In the genomic region with DNA sequence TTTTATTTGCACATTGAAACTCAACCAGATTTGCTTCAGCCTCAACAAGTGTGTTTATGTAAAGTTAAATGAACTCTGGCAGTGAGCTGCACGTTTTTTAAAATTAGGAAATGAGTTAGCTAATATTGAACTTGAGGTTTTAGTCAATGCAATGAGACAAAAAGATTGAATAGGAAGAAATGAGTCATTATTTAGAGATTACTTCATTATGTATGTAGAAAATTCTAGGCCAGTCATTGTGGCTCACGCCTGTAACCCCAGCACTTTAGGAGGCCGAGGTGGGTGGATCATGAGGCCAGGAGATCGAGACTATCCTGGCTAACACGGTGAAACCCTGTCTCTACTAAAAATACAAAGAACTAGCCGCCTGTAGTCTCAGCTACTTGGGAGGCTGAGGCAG, we compare ENCODE assay signal across 1 cellular context.
TF ChIP-seq lines count a peak whose summit lies in the region.

No MANE protein-coding gene starts in this region.

TF ChIP-seq in GM12878, 131 proteins besides CTCF, POLR2A, EP300 and RAD21 (continued from another document):
- TF ChIP-seq IRF5 (IDR thresholded peaks at IDR 0.05; ENCODE audit: borderline replicate concordance) (no peak), BMI1 (IDR thresholded peaks at IDR 0.05; ENCODE audit: borderline replicate concordance) (peak; percentile 20; the same call in 1 of the 2 replicates), ZNF687 (IDR thresholded peaks at IDR 0.05) (peak; percentile 34; the same call in 1 of the 2 replicates), NFYA (IDR thresholded peaks at IDR 0.05; ENCODE audit: borderline replicate concordance, low read depth, low read length) (no peak), RUNX3 (IDR thresholded peaks at IDR 0.05; ENCODE audit: low read length) (peak; percentile 82), MTA2 (IDR thresholded peaks at IDR 0.05; ENCODE audit: low read depth) (peak; percentile 75), TBL1XR1 (IDR thresholded peaks at IDR 0.05; ENCODE audit: low read depth, low read length) (peak; percentile 24; the same call in 1 of the 2 replicates), MEF2A (IDR thresholded peaks at IDR 0.05; ENCODE audit: insufficient read depth, low read depth, low read length) (peak; percentile 70; the same call in 1 of the 2 replicates), CREM (IDR thresholded peaks at IDR 0.05; ENCODE audit: low read depth) (peak; percentile 76; the same call in 1 of the 2 replicates), JUNB (IDR thresholded peaks at IDR 0.05) (peak; percentile 98), BHLHE40 (IDR thresholded peaks at IDR 0.05; ENCODE audit: borderline replicate concordance in 1 of 2, low read depth in 2 of 2, low read length in 1 of 2) (peak; percentile 93 to 96), BCL3 (IDR thresholded peaks at IDR 0.05; ENCODE audit: borderline replicate concordance, insufficient read depth, low read depth, low read length, poor library complexity, severe bottlenecking) (peak; percentile 30), TAF1 (IDR thresholded peaks at IDR 0.05; ENCODE audit: borderline replicate concordance, low read depth, low read length) (no peak), BACH1 (IDR thresholded peaks at IDR 0.05; ENCODE audit: borderline replicate concordance) (no peak), ETV6 (conservative IDR thresholded peaks at IDR 0.05 in 1 of 2, IDR thresholded peaks at IDR 0.05 in 1 of 2; ENCODE audit: borderline replicate concordance in 1 of 2, low read depth in 1 of 2) (peak in 1 of 2 experiments; percentile 62; a peak in 1 of 4 replicates), E4F1 (IDR thresholded peaks at IDR 0.05; ENCODE audit: borderline replicate concordance, partially characterized antibody) (no peak), CEBPB (IDR thresholded peaks at IDR 0.05; ENCODE audit: borderline replicate concordance in 1 of 2, low read depth in 2 of 2, low read length in 2 of 2) (no peak), IKZF2 (IDR thresholded peaks at IDR 0.05) (peak; percentile 41 to 46; a peak in 3 of 4 replicates), FOXM1 (IDR thresholded peaks at IDR 0.05; ENCODE audit: low read depth, low read length) (peak; percentile 75; the same call in 1 of the 2 replicates), KLF5 (IDR thresholded peaks at IDR 0.05; ENCODE audit: partially characterized antibody) (no peak), SKIL (IDR thresholded peaks at IDR 0.05; ENCODE audit: low read depth, poor library complexity, severe bottlenecking) (peak; percentile 78), ZNF24 (IDR thresholded peaks at IDR 0.05) (peak; percentile 72), CBFB (IDR thresholded peaks at IDR 0.05; ENCODE audit: low read depth) (peak; percentile 58; the same call in 1 of the 2 replicates), ZNF384 (IDR thresholded peaks at IDR 0.05; ENCODE audit: borderline replicate concordance, low read depth, low read length) (no peak), ZNF207 (IDR thresholded peaks at IDR 0.05; ENCODE audit: borderline replicate concordance) (no peak), GABPA (IDR thresholded peaks at IDR 0.05; ENCODE audit: low read depth) (peak; percentile 64; the same call in 1 of the 2 replicates), ZBED1 (IDR thresholded peaks at IDR 0.05; ENCODE audit: borderline replicate concordance) (peak; percentile 80), IKZF1 (conservative IDR thresholded peaks at IDR 0.05) (0 out of 2 replicates have a peak, but pooled peaks have one; percentile 38), KAT2A (conservative IDR thresholded peaks at IDR 0.05; ENCODE audit: control insufficient read depth, low read depth, low read length) (no peak), NR2F1 (conservative IDR thresholded peaks at IDR 0.05) (peak; percentile 42; the same call in 1 of the 2 replicates), DPF2 (IDR thresholded peaks at IDR 0.05) (peak; percentile 54; the same call in 1 of the 2 replicates), ZNF217 (IDR thresholded peaks at IDR 0.05) (peak; percentile 84), PML (IDR thresholded peaks at IDR 0.05; ENCODE audit: low read length) (peak; percentile 49; the same call in 1 of the 2 replicates), PAX8 (IDR thresholded peaks at IDR 0.05) (no peak), BCL11A (IDR thresholded peaks at IDR 0.05; ENCODE audit: low read depth, low read length) (peak; percentile 65; the same call in 1 of the 2 replicates), POLR2AphosphoS2 (IDR thresholded peaks at IDR 0.05; ENCODE audit: low read depth, low read length) (no peak), RB1 (IDR thresholded peaks at IDR 0.05; ENCODE audit: borderline replicate concordance) (no peak)
- TF ChIP-seq, protein P1, sequence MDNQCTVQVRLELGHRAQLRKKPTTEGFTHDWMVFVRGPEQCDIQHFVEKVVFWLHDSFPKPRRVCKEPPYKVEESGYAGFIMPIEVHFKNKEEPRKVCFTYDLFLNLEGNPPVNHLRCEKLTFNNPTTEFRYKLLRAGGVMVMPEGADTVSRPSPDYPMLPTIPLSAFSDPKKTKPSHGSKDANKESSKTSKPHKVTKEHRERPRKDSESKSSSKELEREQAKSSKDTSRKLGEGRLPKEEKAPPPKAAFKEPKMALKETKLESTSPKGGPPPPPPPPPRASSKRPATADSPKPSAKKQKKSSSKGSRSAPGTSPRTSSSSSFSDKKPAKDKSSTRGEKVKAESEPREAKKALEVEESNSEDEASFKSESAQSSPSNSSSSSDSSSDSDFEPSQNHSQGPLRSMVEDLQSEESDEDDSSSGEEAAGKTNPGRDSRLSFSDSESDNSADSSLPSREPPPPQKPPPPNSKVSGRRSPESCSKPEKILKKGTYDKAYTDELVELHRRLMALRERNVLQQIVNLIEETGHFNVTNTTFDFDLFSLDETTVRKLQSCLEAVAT (IDR thresholded peaks at IDR 0.05), result 0 out of 2 replicates have a peak, but pooled peaks have one; percentile 25
- TF ChIP-seq, protein P2, sequence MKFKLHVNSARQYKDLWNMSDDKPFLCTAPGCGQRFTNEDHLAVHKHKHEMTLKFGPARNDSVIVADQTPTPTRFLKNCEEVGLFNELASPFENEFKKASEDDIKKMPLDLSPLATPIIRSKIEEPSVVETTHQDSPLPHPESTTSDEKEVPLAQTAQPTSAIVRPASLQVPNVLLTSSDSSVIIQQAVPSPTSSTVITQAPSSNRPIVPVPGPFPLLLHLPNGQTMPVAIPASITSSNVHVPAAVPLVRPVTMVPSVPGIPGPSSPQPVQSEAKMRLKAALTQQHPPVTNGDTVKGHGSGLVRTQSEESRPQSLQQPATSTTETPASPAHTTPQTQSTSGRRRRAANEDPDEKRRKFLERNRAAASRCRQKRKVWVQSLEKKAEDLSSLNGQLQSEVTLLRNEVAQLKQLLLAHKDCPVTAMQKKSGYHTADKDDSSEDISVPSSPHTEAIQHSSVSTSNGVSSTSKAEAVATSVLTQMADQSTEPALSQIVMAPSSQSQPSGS (IDR thresholded peaks at IDR 0.05; ENCODE audit: low read length), result peak; percentile 93
- TF ChIP-seq, protein P3, sequence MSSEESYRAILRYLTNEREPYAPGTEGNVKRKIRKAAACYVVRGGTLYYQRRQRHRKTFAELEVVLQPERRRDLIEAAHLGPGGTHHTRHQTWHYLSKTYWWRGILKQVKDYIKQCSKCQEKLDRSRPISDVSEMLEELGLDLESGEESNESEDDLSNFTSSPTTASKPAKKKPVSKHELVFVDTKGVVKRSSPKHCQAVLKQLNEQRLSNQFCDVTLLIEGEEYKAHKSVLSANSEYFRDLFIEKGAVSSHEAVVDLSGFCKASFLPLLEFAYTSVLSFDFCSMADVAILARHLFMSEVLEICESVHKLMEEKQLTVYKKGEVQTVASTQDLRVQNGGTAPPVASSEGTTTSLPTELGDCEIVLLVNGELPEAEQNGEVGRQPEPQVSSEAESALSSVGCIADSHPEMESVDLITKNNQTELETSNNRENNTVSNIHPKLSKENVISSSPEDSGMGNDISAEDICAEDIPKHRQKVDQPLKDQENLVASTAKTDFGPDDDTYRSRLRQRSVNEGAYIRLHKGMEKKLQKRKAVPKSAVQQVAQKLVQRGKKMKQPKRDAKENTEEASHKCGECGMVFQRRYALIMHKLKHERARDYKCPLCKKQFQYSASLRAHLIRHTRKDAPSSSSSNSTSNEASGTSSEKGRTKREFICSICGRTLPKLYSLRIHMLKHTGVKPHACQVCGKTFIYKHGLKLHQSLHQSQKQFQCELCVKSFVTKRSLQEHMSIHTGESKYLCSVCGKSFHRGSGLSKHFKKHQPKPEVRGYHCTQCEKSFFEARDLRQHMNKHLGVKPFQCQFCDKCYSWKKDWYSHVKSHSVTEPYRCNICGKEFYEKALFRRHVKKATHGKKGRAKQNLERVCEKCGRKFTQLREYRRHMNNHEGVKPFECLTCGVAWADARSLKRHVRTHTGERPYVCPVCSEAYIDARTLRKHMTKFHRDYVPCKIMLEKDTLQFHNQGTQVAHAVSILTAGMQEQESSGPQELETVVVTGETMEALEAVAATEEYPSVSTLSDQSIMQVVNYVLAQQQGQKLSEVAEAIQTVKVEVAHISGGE (CRISPR knock-in tag; IDR thresholded peaks at IDR 0.05), result no peak
